In genomic region chr5:178121450-178122276, GRCh38 we compare ENCODE assay signal across 10 cellular contexts. TPM values are rescaled to one million over a fixed set of nuclear protein-coding genes. Genes with fewer than 3 reads are reported as not detected.
A peak's percentile ranks its signal among the peaks of the same experiment; 100 is the strongest.
DNase-seq lines count a peak whose midpoint lies in the region; ATAC-seq, FAIRE-seq and TF ChIP-seq lines count a peak whose summit lies in the region.
"Had no signal": no experiment of that assay in that cellular context is flagged by ENCODE, and none has a peak within 500 bp of the region (broad histone marks: within the 10 kb centered on the region; RNA-seq: fewer than 3 reads in every experiment).

No MANE protein-coding gene starts in this region.

- no peak for DNase-seq in K562 (ENCODE audit: extremely low read depth in 1 of 4, low spot score in 3 of 4)
- peak; percentile 83 for DNase-seq in osteoblast (ENCODE audit: insufficient read length, low spot score, missing footprints)
- DNase-seq in urothelium cell line (ENCODE audit: low spot score), result no peak
- no peak for DNase-seq in ascending aorta (ENCODE audit: low spot score in 2 of 2)

- in situ Hi-C loops in K562 (cut with MboI), result no loop called here

- peaks cover 13 to 21% (median 19%) of the 10 kb centered on the region in 3 donors for H3K4me1 Mint-ChIP-seq in IgD-negative memory B cell

- H3K4me3 ChIP-seq in GM08714 (ENCODE audit: low read length) (peak overlapping the region; percentile 9; the same call in 1 of the 2 replicates), K562 (no peak overlapping the region), osteoblast (ENCODE audit: insufficient read depth, low read length) (no peak overlapping the region), ascending aorta (no peak overlapping the region)

- no peak for TF ChIP-seq EP300 in K562 (IDR thresholded peaks at IDR 0.05; ENCODE audit: low read length)

- POLR2A ChIA-PET in K562 (lab: Yijun Ruan, JAX), result interaction anchor here (0.9 to 1.6 kb wide), 3 partner anchors 10 to 44 kb away, joined by 3 to 7 read pairs (median 6); no protein-coding TSS in a partner anchor

- peak overlapping the region; percentile 44 to 91 (median 74) for H3K4me3 Mint-ChIP-seq in IgD-negative memory B cell
- H3K4me3 Mint-ChIP-seq: activated naive CD4-positive, alpha-beta T cell treated with anti-CD3 and anti-CD28 coated beads for 36 hours; natural killer cell treated with Interleukin-12 subunit alpha and Interleukin-12 subunit beta and Interleukin-15 and Interleukin-18, amount 100 ng/mL, for 72 hours had no signal

- no peak overlapping the region for H3K27ac ChIP-seq in K562 (ENCODE audit: extremely low read depth, low read depth, low read length)
- H3K27ac ChIP-seq in osteoblast (ENCODE audit: low read depth, low read length), result no peak overlapping the region
- H3K27ac ChIP-seq in ascending aorta, result no peak overlapping the region

- peaks cover 4% of the 10 kb centered on the region for H3K36me3 Mint-ChIP-seq in IgD-negative memory B cell
- H3K36me3 Mint-ChIP-seq: natural killer cell treated with Interleukin-12 subunit alpha and Interleukin-12 subunit beta and Interleukin-15 and Interleukin-18, amount 100 ng/mL, for 72 hours had no signal

- H3K9me1 ChIP-seq in K562 (ENCODE audit: control insufficient read depth, insufficient read depth, low read length), result peaks cover 4% of the 10 kb centered on the region

- CTCF ChIA-PET in K562 (lab: Yijun Ruan, JAX; ENCODE audit: low intra/inter-chr PET ratio), result no interaction called here

- no peak for TF ChIP-seq CTCF in K562 (IDR thresholded peaks at IDR 0.05 in 2 of 3, conservative IDR thresholded peaks at IDR 0.05 in 1 of 3; ENCODE audit: insufficient read depth in 2 of 3, low read depth in 1 of 3, low read length in 3 of 3)
- no peak for TF ChIP-seq CTCF in osteoblast (IDR thresholded peaks at IDR 0.05; ENCODE audit: extremely low read depth, low read depth, low read length)
- TF ChIP-seq CTCF in ascending aorta (IDR thresholded peaks at IDR 0.05), result no peak

- intact Hi-C loops in K562 (cut with micrococcal nuclease) (no loop called here), ascending aorta (cut with DNase I) (no loop called here)

- peak overlapping the region; percentile 39 to 96 (median 87) for H3K27ac Mint-ChIP-seq in IgD-negative memory B cell
- H3K27ac Mint-ChIP-seq: activated naive CD4-positive, alpha-beta T cell treated with anti-CD3 and anti-CD28 coated beads for 36 hours; natural killer cell treated with Interleukin-12 subunit alpha and Interleukin-12 subunit beta and Interleukin-15 and Interleukin-18, amount 100 ng/mL, for 72 hours had no signal

- TF ChIP-seq POLR2A in K562 (conservative IDR thresholded peaks at IDR 0.05), result no peak

- no peaks in the 10 kb centered on the region for H3K9me3 Mint-ChIP-seq in IgD-negative memory B cell
- H3K9me3 Mint-ChIP-seq: activated naive CD4-positive, alpha-beta T cell treated with anti-CD3 and anti-CD28 coated beads for 36 hours; natural killer cell treated with Interleukin-12 subunit alpha and Interleukin-12 subunit beta and Interleukin-15 and Interleukin-18, amount 100 ng/mL, for 72 hours had no signal

- H3K4me2 ChIP-seq in K562 (ENCODE audit: insufficient read depth, low read length) (no peak overlapping the region), osteoblast (ENCODE audit: insufficient read depth, low read length) (no peak overlapping the region)

- H3K27me3 ChIP-seq in K562 (ENCODE audit: control insufficient read depth in 2 of 2, insufficient read depth in 2 of 2, low read length in 2 of 2) (no peaks in the 10 kb centered on the region), osteoblast (ENCODE audit: insufficient read depth, low read length) (peaks cover 4% of the 10 kb centered on the region), ascending aorta (no peaks in the 10 kb centered on the region)

- peaks cover 16% of the 10 kb centered on the region; the same call in 2 of the 3 replicates for H3K79me2 ChIP-seq in K562 (ENCODE audit: control insufficient read depth, insufficient read depth, low read length)
- H3K79me2 ChIP-seq in osteoblast (ENCODE audit: insufficient read depth, low read length), result no peaks in the 10 kb centered on the region

- peaks cover 31% of the 10 kb centered on the region; the same call in 2 of the 3 replicates for H3K36me3 ChIP-seq in K562 (ENCODE audit: control insufficient read depth, insufficient read depth, low read length)
- no peaks in the 10 kb centered on the region for H3K36me3 ChIP-seq in osteoblast (ENCODE audit: insufficient read depth, low read length)
- no peaks in the 10 kb centered on the region for H3K36me3 ChIP-seq in ascending aorta

- no TSS peak for BruUV-seq in K562 (replicated peaks; lab: Mats Ljungman, UMichigan)

- no peaks in the 10 kb centered on the region; the same call in 1 of the 2 replicates for H4K20me1 ChIP-seq in K562 (replicated peaks; ENCODE audit: control insufficient read depth, insufficient read depth, low read length)
- no peaks in the 10 kb centered on the region for H4K20me1 ChIP-seq in osteoblast (ENCODE audit: insufficient read depth, low read length)

- H3K27me3 Mint-ChIP-seq in IgD-negative memory B cell, result peaks cover 4% of the 10 kb centered on the region

- no peak for TF ChIP-seq RAD21 in K562 (CRISPR knock-in tag; conservative IDR thresholded peaks at IDR 0.05 in 1 of 2, IDR thresholded peaks at IDR 0.05 in 1 of 2)

- H2AFZ ChIP-seq in K562 (ENCODE audit: low read depth, low read length) (no peak overlapping the region), osteoblast (ENCODE audit: low read length) (no peak overlapping the region)

- WGBS in K562 (ENCODE audit: insufficient coverage, low coverage, missing lambda C conversion rate), result 94% methylated on average over 21 of the region's 36 CpGs

- peaks cover 19 to 74% of the 10 kb centered on the region in 2 experiments; a peak in 4 of 5 replicates for H3K4me1 ChIP-seq in K562 (replicated peaks in 1 of 2; ENCODE audit: control insufficient read depth in 2 of 2, insufficient read depth in 2 of 2, low read length in 2 of 2)
- no peaks in the 10 kb centered on the region for H3K4me1 ChIP-seq in osteoblast (ENCODE audit: insufficient read depth, low read length)
- H3K4me1 ChIP-seq in ascending aorta, result no peaks in the 10 kb centered on the region

- ATAC-seq in K562 (no peak), GM19467 (IDR thresholded peaks at IDR 0.05; ENCODE audit: unreplicated experiment) (no peak), HG03045 (IDR thresholded peaks at IDR 0.05; ENCODE audit: unreplicated experiment) (no peak)

- peak overlapping the region in 1 of 2 experiments; percentile 85; a peak in 2 of 4 replicates for H3K9ac ChIP-seq in K562 (ENCODE audit: insufficient read depth in 1 of 2, low read depth in 2 of 2, low read length in 2 of 2)

- no peaks in the 10 kb centered on the region for H3K9me3 ChIP-seq in K562 (replicated peaks; ENCODE audit: control insufficient read depth, insufficient read depth, low read depth, low read length)
- no peaks in the 10 kb centered on the region for H3K9me3 ChIP-seq in osteoblast (ENCODE audit: low read depth, low read length)
- no peaks in the 10 kb centered on the region for H3K9me3 ChIP-seq in ascending aorta

- FAIRE-seq in K562 (lab: Jason Lieb, UNC), result no peak
- no peak for FAIRE-seq in urothelium cell line (lab: Jason Lieb, UNC)

RNA-seq across cellular contexts. Expression of gene N4BP3, which starts 8.3 kb away (rescaled TPM):
- 10.1 TPM for polyA plus RNA-seq in IgD-negative memory B cell
- 7.7 and 21.3 TPM in 2 replicates for total RNA-seq in K562 (2011; cell fraction: chromatin; rRNA removed; ENCODE audit: low replicate concordance)
- total RNA-seq in K562 (2011; cell fraction: nucleolus; rRNA removed), result 14.7 and 14.9 TPM in 2 replicates
- 10.3 and 11.8 TPM in 2 replicates for total RNA-seq in K562 (2011; cell fraction: nucleoplasm; rRNA removed)
- total RNA-seq in K562 (2014; rRNA removed), result 6.4 and 7.1 TPM in 2 replicates
- 0.73 and 1.2 TPM in 2 replicates for total RNA-seq in K562 (2014; rRNA removed; fragmentation: Illumina TruSeq; extraction: Trizol)
- total RNA-seq in K562 (2015; rRNA removed; fragmentation: Illumina TruSeq; extraction: Trizol), result 2.4 TPM in 2 replicates
- total RNA-seq in K562 (2021), result 6.6 and 7.0 TPM in 2 replicates
- 3.4 and 3.5 TPM in 2 replicates for polyA plus RNA-seq in K562 (2011; rRNA removed)
- polyA plus RNA-seq in K562 (2011; cell fraction: cytosol; rRNA removed), result 3.6 and 8.3 TPM in 2 replicates
- polyA plus RNA-seq in K562 (2011; cell fraction: nucleus; rRNA removed), result 7.7 and 13.0 TPM in 2 replicates
- polyA plus RNA-seq in K562 (2012), result 3.4 and 4.5 TPM in 2 replicates
- 1.8 and 3.2 TPM in 2 replicates for polyA plus RNA-seq in K562 (2014; fragmentation: Illumina TruSeq; extraction: Trizol)
- polyA plus RNA-seq in K562 (2014; fragmentation: Nextera tagmentation; extraction: Ambion mirVana), result under 1 TPM; 0.06 to 0.10 TPM
- 4.0 and 4.7 TPM in 2 replicates for polyA plus RNA-seq in K562 (2014; rRNA removed)
- 1.9 and 3.2 TPM in 2 replicates for polyA minus RNA-seq in K562 (2011; rRNA and poly(A)+ RNA removed)
- polyA minus RNA-seq in K562 (2011; cell fraction: cytosol; rRNA and poly(A)+ RNA removed), result 4.7 and 5.6 TPM in 2 replicates
- 7.0 and 7.4 TPM in 2 replicates for polyA minus RNA-seq in K562 (2011; cell fraction: nucleus; rRNA and poly(A)+ RNA removed)
- under 0.01 TPM in 2 replicates for total RNA-seq in osteoblast
- 0.21 TPM for total RNA-seq in ascending aorta

RNA-seq across cellular contexts. Expression of gene RMND5B, which starts 9.2 kb away (rescaled TPM):
- polyA plus RNA-seq in IgD-negative memory B cell (43.0 TPM), K562 (2011; rRNA removed) (54.3 and 57.0 TPM in 2 replicates), K562 (2014; fragmentation: Illumina TruSeq; extraction: Trizol) (28.3 and 36.1 TPM in 2 replicates), K562 (2014; fragmentation: Nextera tagmentation; extraction: Ambion mirVana) (1 to 10 TPM; 2.6 to 4.4 TPM), K562 (2014; rRNA removed) (44.3 and 45.0 TPM in 2 replicates)
- total RNA-seq in K562 (2011; cell fraction: chromatin; rRNA removed; ENCODE audit: low replicate concordance), result 123 and 227 TPM in 2 replicates
- total RNA-seq in K562 (2011; cell fraction: nucleolus; rRNA removed), result 112 and 125 TPM in 2 replicates
- total RNA-seq in K562 (2011; cell fraction: nucleoplasm; rRNA removed), result 135 and 197 TPM in 2 replicates
- total RNA-seq in K562 (2014; rRNA removed) (37.0 and 39.0 TPM in 2 replicates), K562 (2014; rRNA removed; fragmentation: Illumina TruSeq; extraction: Trizol) (16.9 and 21.1 TPM in 2 replicates), K562 (2015; rRNA removed; fragmentation: Illumina TruSeq; extraction: Trizol) (19.2 and 20.3 TPM in 2 replicates), K562 (2021) (53.6 and 54.8 TPM in 2 replicates), osteoblast (20.0 and 20.6 TPM in 2 replicates), ascending aorta (81.6 TPM)
- polyA plus RNA-seq in K562 (2011; cell fraction: cytosol; rRNA removed), result 52.6 and 79.7 TPM in 2 replicates
- polyA plus RNA-seq in K562 (2011; cell fraction: nucleus; rRNA removed), result 95.5 and 159 TPM in 2 replicates
- 47.6 and 49.2 TPM in 2 replicates for polyA plus RNA-seq in K562 (2012)
- 39.4 and 55.6 TPM in 2 replicates for polyA minus RNA-seq in K562 (2011; rRNA and poly(A)+ RNA removed)
- polyA minus RNA-seq in K562 (2011; cell fraction: cytosol; rRNA and poly(A)+ RNA removed), result 23.1 and 24.5 TPM in 2 replicates
- 43.0 and 45.6 TPM in 2 replicates for polyA minus RNA-seq in K562 (2011; cell fraction: nucleus; rRNA and poly(A)+ RNA removed)

RNA-seq across cellular contexts. Expression of gene NHP2, which starts 32.0 kb away (rescaled TPM):
- 227 TPM for polyA plus RNA-seq in IgD-negative memory B cell
- 43.3 and 92.9 TPM in 2 replicates for total RNA-seq in K562 (2011; cell fraction: chromatin; rRNA removed; ENCODE audit: low replicate concordance)
- total RNA-seq in K562 (2011; cell fraction: nucleolus; rRNA removed), result 96.6 and 97.4 TPM in 2 replicates
- 76.8 and 91.9 TPM in 2 replicates for total RNA-seq in K562 (2011; cell fraction: nucleoplasm; rRNA removed)
- 559 and 622 TPM in 2 replicates for total RNA-seq in K562 (2014; rRNA removed)
- 128 and 144 TPM in 2 replicates for total RNA-seq in K562 (2014; rRNA removed; fragmentation: Illumina TruSeq; extraction: Trizol)
- 255 and 258 TPM in 2 replicates for total RNA-seq in K562 (2015; rRNA removed; fragmentation: Illumina TruSeq; extraction: Trizol)
- total RNA-seq in K562 (2021), result 304 and 309 TPM in 2 replicates
- polyA plus RNA-seq in K562 (2011; rRNA removed), result 140 and 146 TPM in 2 replicates
- polyA plus RNA-seq in K562 (2011; cell fraction: cytosol; rRNA removed), result 191 and 212 TPM in 2 replicates
- 106 and 110 TPM in 2 replicates for polyA plus RNA-seq in K562 (2011; cell fraction: nucleus; rRNA removed)
- 178 and 294 TPM in 2 replicates for polyA plus RNA-seq in K562 (2012)
- 143 and 312 TPM in 2 replicates for polyA plus RNA-seq in K562 (2014; fragmentation: Illumina TruSeq; extraction: Trizol)
- 100 to 1,000 TPM in 1 of 2 experiments, 10 to 100 TPM in 1; 52.8 to 124 TPM for polyA plus RNA-seq in K562 (2014; fragmentation: Nextera tagmentation; extraction: Ambion mirVana)
- polyA plus RNA-seq in K562 (2014; rRNA removed), result 302 and 369 TPM in 2 replicates
- polyA minus RNA-seq in K562 (2011; rRNA and poly(A)+ RNA removed), result 66.3 and 75.7 TPM in 2 replicates
- polyA minus RNA-seq in K562 (2011; cell fraction: cytosol; rRNA and poly(A)+ RNA removed), result 79.6 and 136 TPM in 2 replicates
- polyA minus RNA-seq in K562 (2011; cell fraction: nucleus; rRNA and poly(A)+ RNA removed), result 44.0 and 63.9 TPM in 2 replicates
- 66.2 and 71.3 TPM in 2 replicates for total RNA-seq in osteoblast
- total RNA-seq in ascending aorta, result 55.1 TPM
